In the genomic region with DNA sequence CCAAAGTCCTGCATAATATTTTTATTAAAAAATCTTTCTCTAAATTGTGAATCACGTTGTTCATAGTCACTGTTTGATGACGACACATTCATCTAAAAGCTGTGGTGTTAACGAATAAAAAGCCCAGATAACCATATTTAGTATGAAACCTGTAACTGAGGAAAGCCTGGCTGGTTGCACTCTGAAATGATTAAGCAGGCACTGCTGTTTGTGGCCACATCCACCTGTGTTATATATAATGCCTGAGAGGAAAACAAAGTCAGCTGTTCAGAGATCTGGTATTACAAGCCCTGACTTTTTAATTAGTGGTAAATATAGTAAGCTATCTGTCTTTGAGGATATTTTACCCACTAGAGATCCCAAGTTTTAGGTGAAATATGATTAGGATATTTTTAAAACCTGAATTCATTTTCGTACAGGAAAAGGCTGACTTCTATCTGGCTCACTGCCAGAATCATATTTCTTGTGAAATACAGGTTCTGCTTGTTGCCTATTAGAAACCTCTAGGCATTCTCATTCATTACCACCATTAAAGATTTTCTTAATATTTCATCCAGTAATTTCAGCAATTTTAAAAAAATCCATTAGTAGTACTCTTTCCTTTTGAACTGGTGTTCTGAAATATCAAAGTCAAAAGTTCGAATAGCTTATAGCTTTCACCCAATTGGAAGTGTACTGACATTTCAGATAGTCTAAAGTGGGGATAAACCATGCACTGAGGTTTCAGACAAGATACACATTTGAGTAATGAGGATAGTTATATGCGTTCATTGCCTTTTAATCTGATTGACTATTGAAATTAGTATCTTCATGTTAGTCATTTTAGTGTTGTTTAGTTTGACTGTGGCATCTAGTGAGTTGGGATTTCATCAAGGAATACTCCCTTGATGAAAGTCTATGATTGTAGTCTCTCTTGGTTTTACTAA, we compare ENCODE assay signal across 8 cellular contexts.
DNase-seq lines count a peak whose midpoint lies in the region; ATAC-seq and TF ChIP-seq lines count a peak whose summit lies in the region.

No MANE protein-coding gene starts in this region.

- H3K4me3 ChIP-seq in upper lobe of right lung = no peak overlapping the region

- H3K27me3 ChIP-seq in upper lobe of right lung = no peaks in the 10 kb centered on the region

- TF ChIP-seq CTCF in GM13976 (IDR thresholded peaks at IDR 0.05; ENCODE audit: borderline replicate concordance, control extremely low read depth, extremely low read depth, insufficient read depth, missing control alignments) (no peak), upper lobe of right lung (IDR thresholded peaks at IDR 0.05) (no peak)

- no peaks in the 10 kb centered on the region for H3K4me1 ChIP-seq in upper lobe of right lung

- H3K27ac ChIP-seq in epithelial cell of prostate (peak overlapping the region; percentile 85), upper lobe of right lung (no peak overlapping the region)

- DNase-seq in GM13976 (ENCODE audit: low spot score) (peak; percentile 60), epithelial cell of prostate (ENCODE audit: low read depth, low spot score) (no peak), upper lobe of right lung (no peak), middle frontal gyrus (ENCODE audit: extremely low spot score, low spot score) (no peak), NCI-H446 (lab: John Stamatoyannopoulos, UW) (no peak), COLO829 (ENCODE audit: low spot score) (no peak)

- ATAC-seq in GM21423 (IDR thresholded peaks at IDR 0.05; ENCODE audit: unreplicated experiment) (peak; percentile 94), HG03439 (IDR thresholded peaks at IDR 0.05; ENCODE audit: unreplicated experiment) (peak; percentile 83), upper lobe of right lung (no peak)

- intact Hi-C loops in upper lobe of right lung (cut with DNase I) = no loop called here

- in situ Hi-C loops in GM13976 (cut with MboI; ENCODE audit: low sequenced_read_pairs, unreplicated experiment) = no loop called here

- no peaks in the 10 kb centered on the region for H3K36me3 ChIP-seq in upper lobe of right lung

- H3K9me3 ChIP-seq in upper lobe of right lung = no peaks in the 10 kb centered on the region
